Comparison of ENCODE assay signal across 8 cellular contexts in the genomic region with DNA sequence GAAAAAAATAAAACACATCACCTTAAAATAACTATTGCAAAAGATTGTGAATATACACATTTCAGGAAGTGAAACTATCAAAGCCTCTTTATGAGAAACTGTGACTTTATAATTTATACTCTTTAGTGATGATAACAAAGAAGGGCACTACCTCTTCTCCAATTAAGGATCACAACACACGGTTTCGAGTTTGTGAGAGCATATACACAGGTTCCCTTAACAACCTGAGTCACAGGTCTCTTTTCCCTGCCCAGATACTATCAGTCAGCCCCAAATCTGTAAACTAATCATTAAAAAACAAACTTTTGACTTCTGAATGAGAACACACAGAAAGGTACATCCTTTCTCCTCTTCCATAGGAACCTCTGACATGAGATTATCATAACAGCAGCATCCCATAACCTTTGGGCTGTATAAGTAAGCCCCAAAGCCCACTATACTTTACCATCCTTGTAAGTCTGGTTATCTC. TPM values are rescaled to one million over a fixed set of nuclear protein-coding genes. Genes with fewer than 3 reads are reported as not detected.
DNase-seq lines count a peak whose midpoint lies in the region; ATAC-seq and TF ChIP-seq lines count a peak whose summit lies in the region.

No MANE protein-coding gene starts in this region.

- no peak overlapping the region for H2AFZ ChIP-seq in SU-DHL-6 (ENCODE audit: low read depth, low read length, severe bottlenecking)

- no peak for DNase-seq in Right ventricle myocardium inferior (ENCODE audit: missing footprints)
- no peak for DNase-seq in right cardiac atrium
- DNase-seq in NCI-H82 (lab: John Stamatoyannopoulos, UW) = no peak
- DNase-seq in DMS153 treated with DMSO at 0.1 percent for 48 hours (lab: John Stamatoyannopoulos, UW; ENCODE audit: unreplicated experiment) = no peak
- no peak for DNase-seq in gastrocnemius medialis

- H3K27me3 ChIP-seq in right cardiac atrium (ENCODE audit: control insufficient read depth, insufficient read depth) (no peaks in the 10 kb centered on the region), SU-DHL-6 (ENCODE audit: low read length) (no peaks in the 10 kb centered on the region), liver (ENCODE audit: control insufficient read depth in 4 of 4, insufficient read depth in 4 of 4, low read length in 3 of 4) (no peaks in the 10 kb centered on the region), gastrocnemius medialis (no peaks in the 10 kb centered on the region)

- H3F3A ChIP-seq in SU-DHL-6 (ENCODE audit: insufficient read depth) = peaks cover 10% of the 10 kb centered on the region

- TF ChIP-seq CTCF in SU-DHL-6 (IDR thresholded peaks at IDR 0.05; ENCODE audit: insufficient read depth, low read length, poor library complexity, severe bottlenecking) (no peak), liver (IDR thresholded peaks at IDR 0.05; ENCODE audit: low read depth, low read length, missing input control) (no peak), gastrocnemius medialis (IDR thresholded peaks at IDR 0.05 in 4 of 5, conservative IDR thresholded peaks at IDR 0.05 in 1 of 5) (no peak)

- H3K9ac ChIP-seq in SU-DHL-6 (ENCODE audit: low read length) (no peak overlapping the region), liver (ENCODE audit: low read depth in 1 of 2, low read length in 2 of 2) (peak overlapping the region; percentile 52 to 55)

- no peaks in the 10 kb centered on the region for H3K9me2 ChIP-seq in SU-DHL-6 (replicated peaks; ENCODE audit: insufficient read depth, low read length)

- H3K36me3 ChIP-seq in SU-DHL-6 (ENCODE audit: low read length) = 0 out of 2 replicates have a peak, but pooled peaks cover 2% of the 10 kb centered on the region
- peaks cover 0 to 2% (median 0%) of the 10 kb centered on the region in 4 donors for H3K36me3 ChIP-seq in liver (ENCODE audit: control insufficient read depth in 4 of 4, insufficient read depth in 3 of 4, low read depth in 1 of 4, low read length in 3 of 4)
- peaks cover 0 to 4% of the 10 kb centered on the region in 2 donors for H3K36me3 ChIP-seq in gastrocnemius medialis

- H3K27ac ChIP-seq in right cardiac atrium (ENCODE audit: low read length) = no peak overlapping the region
- peak overlapping the region; percentile 60 for H3K27ac ChIP-seq in SU-DHL-6 (ENCODE audit: low read depth, low read length)
- H3K27ac ChIP-seq in liver (ENCODE audit: low read depth in 1 of 2, low read length in 2 of 2) = peak overlapping the region; percentile 89 to 94
- H3K27ac ChIP-seq in gastrocnemius medialis = peak overlapping the region in 1 of 4 donors; percentile 2

- ATAC-seq in Right ventricle myocardium inferior = peak; percentile 7
- no peak for ATAC-seq in right cardiac atrium
- ATAC-seq in HG03103 (IDR thresholded peaks at IDR 0.05; ENCODE audit: low read depth, unreplicated experiment) = peak; percentile 50
- no peak for ATAC-seq in gastrocnemius medialis

- peaks cover 19% of the 10 kb centered on the region for H3K79me2 ChIP-seq in SU-DHL-6 (ENCODE audit: insufficient read depth, low read length)

- intact Hi-C loops in Right ventricle myocardium inferior (cut with DNase I) (no loop called here), right cardiac atrium (cut with DNase I) (no loop called here), gastrocnemius medialis (cut with DNase I; ENCODE audit: low total_unique reads) (loop anchor here (5.0 kb wide), 1 partner anchor 43 kb away; a partner anchor contains a TSS)

- no peak overlapping the region for H3K4me3 ChIP-seq in right cardiac atrium (ENCODE audit: low read length)
- peak overlapping the region; percentile 17 for H3K4me3 ChIP-seq in SU-DHL-6 (ENCODE audit: insufficient read depth, low read length, poor library complexity, severe bottlenecking)
- H3K4me3 ChIP-seq in liver (ENCODE audit: low read depth in 1 of 3, low read length in 3 of 3) = no peak overlapping the region
- H3K4me3 ChIP-seq in gastrocnemius medialis = no peak overlapping the region

- WGBS in right cardiac atrium = 78% methylated on average over 2 of the region's 2 CpGs
- WGBS in liver = 38% methylated on average over 2 of the region's 2 CpGs

- in situ Hi-C loops in gastrocnemius medialis (cut with MboI; ENCODE audit: low sequenced_read_pairs in 4 of 4) = no loop called here

- TF ChIP-seq POLR2A in gastrocnemius medialis (IDR thresholded peaks at IDR 0.05) = no peak

- H3K9me3 ChIP-seq in right cardiac atrium (ENCODE audit: control insufficient read depth, low read length) (no peaks in the 10 kb centered on the region), SU-DHL-6 (ENCODE audit: insufficient read depth, low read length) (no peaks in the 10 kb centered on the region), liver (ENCODE audit: control insufficient read depth in 4 of 4, low read length in 3 of 4) (no peaks in the 10 kb centered on the region), gastrocnemius medialis (no peaks in the 10 kb centered on the region)

- H4K20me1 ChIP-seq in SU-DHL-6 (ENCODE audit: low read depth, low read length) = peaks cover 8% of the 10 kb centered on the region

- H3K4me2 ChIP-seq in SU-DHL-6 (ENCODE audit: low read depth, low read length, poor library complexity, severe bottlenecking) = peak overlapping the region; percentile 59

- H3K4me1 ChIP-seq in right cardiac atrium (ENCODE audit: control insufficient read depth, insufficient read depth, low read length) (no peaks in the 10 kb centered on the region), liver (ENCODE audit: control insufficient read depth in 4 of 4, insufficient read depth in 4 of 4, low read length in 3 of 4) (peaks cover 0 to 18% (median 7%) of the 10 kb centered on the region in 4 donors), gastrocnemius medialis (peaks cover 11 to 12% of the 10 kb centered on the region in 2 donors)

- no peak for TF ChIP-seq RAD21 in liver (IDR thresholded peaks at IDR 0.05)

TF ChIP-seq in liver, 16 proteins besides CTCF, POLR2A, EP300 and RAD21:
- TF ChIP-seq, protein P1, sequence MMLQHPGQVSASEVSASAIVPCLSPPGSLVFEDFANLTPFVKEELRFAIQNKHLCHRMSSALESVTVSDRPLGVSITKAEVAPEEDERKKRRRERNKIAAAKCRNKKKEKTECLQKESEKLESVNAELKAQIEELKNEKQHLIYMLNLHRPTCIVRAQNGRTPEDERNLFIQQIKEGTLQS (IDR thresholded peaks at IDR 0.05) = no peak
- no peak for TF ChIP-seq JUND (IDR thresholded peaks at IDR 0.05)
- TF ChIP-seq EGR1 (IDR thresholded peaks at IDR 0.05; ENCODE audit: low read depth in 2 of 2) = no peak
- no peak for TF ChIP-seq RXRA (IDR thresholded peaks at IDR 0.05)
- no peak for TF ChIP-seq SP1 (IDR thresholded peaks at IDR 0.05)
- TF ChIP-seq HNF4A (conservative IDR thresholded peaks at IDR 0.05) = no peak
- no peak for TF ChIP-seq GABPA (IDR thresholded peaks at IDR 0.05 in 1 of 2, conservative IDR thresholded peaks at IDR 0.05 in 1 of 2)
- no peak for TF ChIP-seq FOXA1 (IDR thresholded peaks at IDR 0.05)
- TF ChIP-seq HNF4G (IDR thresholded peaks at IDR 0.05) = no peak
- TF ChIP-seq TAF1 (conservative IDR thresholded peaks at IDR 0.05) = no peak

RNA-seq across cellular contexts. Expression of a gene that starts 44.9 kb away (rescaled TPM):
- total RNA-seq in Right ventricle myocardium inferior (11.2 TPM), right cardiac atrium (10 to 100 TPM; 15.3 to 16.5 (median 15.5) TPM), liver (10 to 100 TPM; 15.9 to 21.2 TPM), gastrocnemius medialis (10 to 100 TPM; 17.0 to 20.0 (median 17.5) TPM)
- polyA plus RNA-seq in right cardiac atrium (12.3 TPM), liver (10 to 100 TPM in 1 of 2 donors, 1 to 10 TPM in 1; 9.2 to 13.9 TPM)

Comparison
In these comparisons a context has a peak if more than half of its experiments do, and no peak if none do; other contexts are left out.
1. ATAC-seq: peak in Right ventricle myocardium inferior (single experiment) and HG03103 (single experiment); none in right cardiac atrium (0 of 2) and gastrocnemius medialis (0 of 2).